In the genomic region with DNA sequence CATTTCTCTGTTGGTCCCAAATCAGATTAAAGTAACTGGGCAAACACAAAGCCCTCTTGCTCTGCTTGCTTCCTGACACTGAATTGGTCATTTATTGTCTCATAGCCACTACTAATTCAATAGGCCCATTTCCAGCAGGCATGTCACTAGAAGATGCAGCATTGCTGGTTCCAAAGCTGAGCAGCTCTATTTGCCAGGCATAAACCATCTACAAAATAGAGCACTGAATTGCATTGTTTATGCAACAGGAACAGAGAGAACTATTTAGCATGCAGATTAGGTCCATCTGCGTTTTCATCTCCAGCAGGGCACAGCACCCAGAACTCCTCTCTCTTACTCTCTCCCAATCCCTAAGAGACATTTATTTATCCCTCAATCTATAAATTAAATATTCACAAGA, we compare ENCODE assay signal across 26 cellular contexts.
DNase-seq lines count a peak whose midpoint lies in the region; ATAC-seq and TF ChIP-seq lines count a peak whose summit lies in the region.
"Had no signal": no experiment of that assay in that cellular context is flagged by ENCODE, and none has a peak within 500 bp of the region (broad histone marks: within the 10 kb centered on the region; RNA-seq: fewer than 3 reads in every experiment).

No MANE protein-coding gene starts in this region.

- DNase-seq in G401 (ENCODE audit: low spot score), result peak; percentile 8
- peak in 3 of 10 donors; percentile 47 to 68 (median 64) for DNase-seq in dorsolateral prefrontal cortex
- peak; percentile 95 for DNase-seq in pons (ENCODE audit: low spot score)
- no peak for DNase-seq in SKM-1 treated with dmso at 0.1 percent for 144 hours (lab: John Stamatoyannopoulos, UW; ENCODE audit: unreplicated experiment)
- DNase-seq in left cardiac atrium, result no peak
- no peak for DNase-seq in RKO (ENCODE audit: low spot score)
- DNase-seq in DMS 273 (lab: John Stamatoyannopoulos, UW; ENCODE audit: unreplicated experiment), result no peak
- DNase-seq: 8988T, ACHN, Calu3, DMS153, DND-41, GOT3, HFFc6, Kasumi-1, NCI-H1092 treated with DMSO at 0.1 percent for 48 hours, NCI-H1436 treated with DMSO at 0.1 percent for 48 hours, NCI-H187 treated with DMSO at 0.1 percent for 48 hours, NCI-H2171 treated with DMSO at 0.1 percent for 48 hours, NCI-H345, NCI-H510A treated with DMSO at 0.1 percent for 48 hours, NCI-H774 had no signal

- intact Hi-C loops in dorsolateral prefrontal cortex (cut with DNase I) (no loop called here), left cardiac atrium (cut with DNase I) (no loop called here)

- peak overlapping the region; percentile 16 to 96 (median 87) for H3K27ac ChIP-seq in dorsolateral prefrontal cortex
- peak overlapping the region; percentile 86 for H3K27ac ChIP-seq in layer of hippocampus (ENCODE audit: low read depth, low read length)

- peak in 8 of 56 donors; percentile 11 to 32 (median 16) for TF ChIP-seq CTCF in dorsolateral prefrontal cortex (IDR thresholded peaks at IDR 0.05 in 54 of 56, conservative IDR thresholded peaks at IDR 0.05 in 2 of 56; ENCODE audit: low read depth in 1 of 56, partially characterized antibody in 56 of 56)

- ATAC-seq in left cardiac atrium, result no peak
- ATAC-seq: HepG2, SK-N-SH treated with all-trans-retinoic acid at 6 μM for 48 hours had no signal

- no peaks in the 10 kb centered on the region for H3K27me3 ChIP-seq in dorsolateral prefrontal cortex
- H3K27me3 ChIP-seq in layer of hippocampus (ENCODE audit: control insufficient read depth, insufficient read depth, low read length), result no peaks in the 10 kb centered on the region

- H3K4me3 ChIP-seq in dorsolateral prefrontal cortex, result peak overlapping the region in 3 of 59 donors; percentile 11 to 35 (median 15)
- H3K4me3 ChIP-seq: HAP-1 had no signal

- in situ Hi-C loops in G401 (cut with HindIII; ENCODE audit: low sequenced_read_pairs), result no loop called here

Comparison
In these comparisons a context has a peak if more than half of its experiments do, and no peak if none do; other contexts are left out.
1. DNase-seq: peak in G401 (single experiment) and pons (single experiment); none in SKM-1 treated with dmso at 0.1 percent for 144 hours (single experiment), left cardiac atrium (single experiment), RKO (single experiment) and DMS 273 (single experiment).